20 cellular contexts compared by ENCODE assay signal in the genomic region with DNA sequence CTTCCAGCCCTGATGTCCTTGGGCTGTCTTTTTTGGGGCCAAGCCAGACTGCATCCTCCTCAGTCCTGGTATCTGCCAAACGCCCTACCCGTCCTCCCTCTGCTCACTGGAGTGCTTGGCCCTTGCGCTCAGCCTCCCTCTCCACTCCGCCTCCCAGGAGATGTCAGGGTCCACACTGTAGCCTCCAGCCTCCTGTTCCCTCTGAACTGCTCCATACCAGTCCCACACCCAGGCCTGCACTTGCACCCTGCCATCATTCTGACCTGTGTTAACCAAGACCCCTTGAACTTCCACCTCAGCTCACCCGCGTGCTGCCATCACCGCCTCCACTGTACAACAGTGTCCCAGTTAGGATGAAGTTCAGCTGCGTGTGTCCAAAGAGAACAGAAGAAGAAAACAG. TPM values are rescaled to one million over a fixed set of nuclear protein-coding genes. Genes with fewer than 3 reads are reported as not detected.
A peak's percentile ranks its signal among the peaks of the same experiment; 100 is the strongest.
DNase-seq lines count a peak whose midpoint lies in the region; ATAC-seq, FAIRE-seq and TF ChIP-seq lines count a peak whose summit lies in the region.
"Had no signal": no experiment of that assay in that cellular context is flagged by ENCODE, and none has a peak within 500 bp of the region (broad histone marks: within the 10 kb centered on the region; RNA-seq: fewer than 3 reads in every experiment).

No MANE protein-coding gene starts in this region.

- H3K36me3 ChIP-seq in kidney (ENCODE audit: control insufficient read depth in 1 of 2, insufficient read depth in 2 of 2, low read length in 2 of 2), result no peaks in the 10 kb centered on the region
- no peaks in the 10 kb centered on the region for H3K36me3 ChIP-seq in HAP-1 (replicated peaks)

- H3K4me1 ChIP-seq in kidney (ENCODE audit: control insufficient read depth in 1 of 2, insufficient read depth in 1 of 2, low read depth in 1 of 2, low read length in 2 of 2), result no peaks in the 10 kb centered on the region
- H3K4me1 ChIP-seq in HAP-1, result no peaks in the 10 kb centered on the region

- TF ChIP-seq CTCF in kidney (IDR thresholded peaks at IDR 0.05; ENCODE audit: borderline replicate concordance, extremely low read depth, insufficient read depth), result no peak
- no peak for TF ChIP-seq CTCF in glutamatergic neuron (IDR thresholded peaks at IDR 0.05; ENCODE audit: partially characterized antibody, unreplicated experiment)

- intact Hi-C loops in kidney (cut with DNase I), result no loop called here

- H3K4me3 ChIP-seq in kidney (ENCODE audit: low read length in 2 of 2) (no peak overlapping the region), HAP-1 (no peak overlapping the region)
- H3K4me3 ChIP-seq: A549, GM12878 had no signal

- DNase-seq in activated T-cell treated with anti-CD3 and anti-CD28 coated beads, Interleukin-2, amount 50 U/mL, for 24 hours, result no peak
- DNase-seq in activated T-cell treated with anti-CD3 and anti-CD28 coated beads for 4 hours (no peak), T-helper 17 cell (no peak), kidney (peak; percentile 56), HAP-1 (ENCODE audit: low spot score in 2 of 2) (no peak), glutamatergic neuron (no peak), NCI-H2029 treated with DMSO at 0.1 percent for 48 hours (lab: John Stamatoyannopoulos, UW) (no peak)
- no peak for DNase-seq in stimulated activated effector memory CD8-positive, alpha-beta T cell treated with anti-CD3 and anti-CD28 coated beads, Interleukin-12 subunit alpha, Interleukin-12 subunit beta, amount 100 ng/mL, for 72 hours (ENCODE audit: low spot score in 2 of 2)
- DNase-seq: Calu3, DMS79, NCI-H1092 treated with DMSO at 0.1 percent for 48 hours, NCI-H1694, NCI-H748 treated with DMSO at 0.1 percent for 48 hours had no signal

- H3K4me1 Mint-ChIP-seq in activated T-cell treated with anti-CD3 and anti-CD28 coated beads, Interleukin-2, amount 50 U/mL, for 24 hours (ENCODE audit: low read depth), result peaks cover 79% of the 10 kb centered on the region
- H3K4me1 Mint-ChIP-seq in T-helper 17 cell (peaks cover 17% of the 10 kb centered on the region), glutamatergic neuron (ENCODE audit: low read depth, unreplicated experiment) (peaks cover 2% of the 10 kb centered on the region)
- peaks cover 81% of the 10 kb centered on the region for H3K4me1 Mint-ChIP-seq in stimulated activated effector memory CD8-positive, alpha-beta T cell treated with anti-CD3 and anti-CD28 coated beads, Interleukin-12 subunit alpha, Interleukin-12 subunit beta, amount 100 ng/mL, for 72 hours

- H3K4me3 Mint-ChIP-seq in activated T-cell treated with anti-CD3 and anti-CD28 coated beads, Interleukin-2, amount 50 U/mL, for 24 hours, result no peak overlapping the region
- H3K4me3 Mint-ChIP-seq in T-helper 17 cell, result no peak overlapping the region
- peak overlapping the region; percentile 47 for H3K4me3 Mint-ChIP-seq in stimulated activated effector memory CD8-positive, alpha-beta T cell treated with anti-CD3 and anti-CD28 coated beads, Interleukin-12 subunit alpha, Interleukin-12 subunit beta, amount 100 ng/mL, for 72 hours
- H3K4me3 Mint-ChIP-seq in glutamatergic neuron (ENCODE audit: unreplicated experiment), result no peak overlapping the region
- H3K4me3 Mint-ChIP-seq: CD14-positive monocyte had no signal

- H3K36me3 Mint-ChIP-seq in activated T-cell treated with anti-CD3 and anti-CD28 coated beads, Interleukin-2, amount 50 U/mL, for 24 hours (ENCODE audit: low read depth), result no peaks in the 10 kb centered on the region
- H3K36me3 Mint-ChIP-seq in T-helper 17 cell (ENCODE audit: low read depth) (no peaks in the 10 kb centered on the region), glutamatergic neuron (ENCODE audit: unreplicated experiment) (peaks cover 13% of the 10 kb centered on the region)
- no peaks in the 10 kb centered on the region for H3K36me3 Mint-ChIP-seq in stimulated activated effector memory CD8-positive, alpha-beta T cell treated with anti-CD3 and anti-CD28 coated beads, Interleukin-12 subunit alpha, Interleukin-12 subunit beta, amount 100 ng/mL, for 72 hours
- H3K36me3 Mint-ChIP-seq: CD14-positive monocyte had no signal

- H3K9ac ChIP-seq in kidney (ENCODE audit: low read length in 2 of 2), result no peak overlapping the region
- H3K9ac ChIP-seq: KMS-11 had no signal

- H3K9me3 ChIP-seq in T-helper 17 cell (ENCODE audit: control insufficient read depth, low read length, poor library complexity, severe bottlenecking) (no peaks in the 10 kb centered on the region), kidney (ENCODE audit: control insufficient read depth in 1 of 2, low read length in 2 of 2) (no peaks in the 10 kb centered on the region), HAP-1 (no peaks in the 10 kb centered on the region; the same call in 1 of the 2 replicates)
- H3K9me3 ChIP-seq: A549 had no signal

- H3K27me3 ChIP-seq in HAP-1 (ENCODE audit: low read depth), result peaks cover 22% of the 10 kb centered on the region

- H3K9me3 Mint-ChIP-seq in activated T-cell treated with anti-CD3 and anti-CD28 coated beads, Interleukin-2, amount 50 U/mL, for 24 hours, result peaks cover 7% of the 10 kb centered on the region
- H3K9me3 Mint-ChIP-seq in stimulated activated effector memory CD8-positive, alpha-beta T cell treated with anti-CD3 and anti-CD28 coated beads, Interleukin-12 subunit alpha, Interleukin-12 subunit beta, amount 100 ng/mL, for 72 hours, result peaks cover under 1% of the 10 kb centered on the region
- peaks cover 10% of the 10 kb centered on the region for H3K9me3 Mint-ChIP-seq in glutamatergic neuron (ENCODE audit: unreplicated experiment)

- no peak overlapping the region for H3K27ac ChIP-seq in kidney (ENCODE audit: low read depth in 2 of 2, low read length in 2 of 2)
- H3K27ac ChIP-seq: A549, KMS-11 had no signal

- H3K27me3 Mint-ChIP-seq in activated T-cell treated with anti-CD3 and anti-CD28 coated beads, Interleukin-2, amount 50 U/mL, for 24 hours, result no peaks in the 10 kb centered on the region
- H3K27me3 Mint-ChIP-seq in T-helper 17 cell (no peaks in the 10 kb centered on the region), glutamatergic neuron (ENCODE audit: unreplicated experiment) (peaks cover 10% of the 10 kb centered on the region)

- FAIRE-seq in kidney (lab: Jason Lieb, UNC), result no peak
- FAIRE-seq: A549, GM12878 had no signal

- no peak for ATAC-seq in T-helper 17 cell
- no peak for ATAC-seq in stimulated activated effector memory CD8-positive, alpha-beta T cell treated with anti-CD3 and anti-CD28 coated beads, Interleukin-12 subunit alpha, Interleukin-12 subunit beta, amount 100 ng/mL, for 72 hours
- ATAC-seq: A549, PC-3 had no signal

- in situ Hi-C loops in HAP-1 (cut with MboI; ENCODE audit: low sequenced_read_pairs), result no loop called here

- peak overlapping the region; percentile 86 for H3K27ac Mint-ChIP-seq in activated T-cell treated with anti-CD3 and anti-CD28 coated beads, Interleukin-2, amount 50 U/mL, for 24 hours
- peak overlapping the region; percentile 77 for H3K27ac Mint-ChIP-seq in T-helper 17 cell
- peak overlapping the region; percentile 81 for H3K27ac Mint-ChIP-seq in stimulated activated effector memory CD8-positive, alpha-beta T cell treated with anti-CD3 and anti-CD28 coated beads, Interleukin-12 subunit alpha, Interleukin-12 subunit beta, amount 100 ng/mL, for 72 hours
- H3K27ac Mint-ChIP-seq in glutamatergic neuron (ENCODE audit: unreplicated experiment), result no peak overlapping the region

RNA-seq across cellular contexts. Expression of a gene that starts 6.3 kb away (rescaled TPM):
- total RNA-seq in T-helper 17 cell, result 100 to 1,000 TPM in 1 of 2 donors, 10 to 100 TPM in 1; 76.4 to 107 TPM
- 7.6 TPM for total RNA-seq in kidney
- 0.32 TPM for polyA plus RNA-seq in kidney (ENCODE audit: insufficient read depth, low read depth, low replicate concordance)
- not detected for total RNA-seq in glutamatergic neuron (ENCODE audit: unreplicated experiment)
- total RNA-seq: Calu3, G401, MCF 10A, PC-3 had no signal

RNA-seq across cellular contexts. Expression of a gene that starts 32.1 kb away (rescaled TPM):
- total RNA-seq in T-helper 17 cell, result 10 to 100 TPM; 11.2 to 11.8 TPM
- 8.0 TPM for total RNA-seq in kidney
- 3.2 TPM for polyA plus RNA-seq in kidney (ENCODE audit: insufficient read depth, low read depth, low replicate concordance)
- total RNA-seq in glutamatergic neuron (ENCODE audit: unreplicated experiment), result 3.3 TPM

RNA-seq across cellular contexts. Expression of a gene that starts 46.5 kb away (rescaled TPM):
- total RNA-seq in T-helper 17 cell, result under 1 TPM; 0.31 to 0.92 TPM
- total RNA-seq in kidney, result 1.4 TPM
- not detected for polyA plus RNA-seq in kidney (ENCODE audit: insufficient read depth, low read depth, low replicate concordance)
- 0.12 TPM for total RNA-seq in glutamatergic neuron (ENCODE audit: unreplicated experiment)
- total RNA-seq: Calu3, G401, MCF 10A had no signal
- polyA plus RNA-seq: A549, CD14-positive monocyte had no signal

RNA-seq across cellular contexts. Expression of a gene that starts 56.3 kb away (rescaled TPM):
- total RNA-seq in T-helper 17 cell (1 to 10 TPM in 1 of 2 donors, under 1 TPM in 1; 0.37 to 2.1 TPM), kidney (0.13 TPM), glutamatergic neuron (ENCODE audit: unreplicated experiment) (not detected)
- 0.56 TPM for polyA plus RNA-seq in kidney (ENCODE audit: insufficient read depth, low read depth, low replicate concordance)
- total RNA-seq: Calu3, G401, MCF 10A had no signal
- polyA plus RNA-seq: A549, CD14-positive monocyte had no signal
